In the genomic region with DNA sequence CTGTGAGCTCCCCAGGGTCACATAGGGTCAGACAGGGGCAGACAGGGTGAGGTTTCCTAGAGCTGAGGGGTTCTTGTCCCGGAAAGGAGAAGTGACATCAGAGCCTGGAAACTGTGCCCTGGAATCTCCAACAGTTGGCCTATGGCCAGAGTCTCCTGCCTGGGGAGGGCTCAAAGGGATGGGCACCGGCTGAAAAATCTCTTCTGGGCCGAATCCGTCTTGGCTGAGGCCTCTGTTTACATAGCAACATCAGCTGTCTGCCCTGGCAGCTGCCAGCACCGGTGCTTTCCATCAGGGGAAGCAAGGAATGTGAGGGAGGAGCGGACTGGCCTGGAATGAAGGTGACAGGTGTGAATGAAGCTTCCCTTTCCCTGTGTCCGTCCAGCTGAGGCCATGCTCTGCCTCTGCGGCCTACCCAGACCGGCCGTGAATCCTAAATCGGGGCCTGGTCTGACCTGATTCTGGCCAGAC, we compare ENCODE assay signal across 9 cellular contexts. TPM values are rescaled to one million over a fixed set of nuclear protein-coding genes. Genes with fewer than 3 reads are reported as not detected.
DNase-seq lines count a peak whose midpoint lies in the region; ATAC-seq and TF ChIP-seq lines count a peak whose summit lies in the region.
"Had no signal": no experiment of that assay in that cellular context is flagged by ENCODE, and none has a peak within 500 bp of the region (broad histone marks: within the 10 kb centered on the region; RNA-seq: fewer than 3 reads in every experiment).

No MANE protein-coding gene starts in this region.

- no peaks in the 10 kb centered on the region for H3K79me2 ChIP-seq in trophoblast cell (ENCODE audit: control insufficient read depth, insufficient read depth, low read length, poor library complexity)

- H3K27ac ChIP-seq in gastroesophageal sphincter = peak overlapping the region in 3 of 4 donors; percentile 50 to 73 (median 67)
- H3K27ac ChIP-seq in trophoblast cell (ENCODE audit: low read depth, low read length) = no peak overlapping the region

- H4K12ac ChIP-seq in trophoblast cell (ENCODE audit: low read depth, low read length) = no peak overlapping the region

- H2AFZ ChIP-seq in trophoblast cell (ENCODE audit: insufficient read depth, low read length, poor library complexity) = no peak overlapping the region

- no peak for TF ChIP-seq POLR2A in gastroesophageal sphincter (IDR thresholded peaks at IDR 0.05)

- H4K8ac ChIP-seq in trophoblast cell (ENCODE audit: low read depth, low read length) = no peak overlapping the region

- no peak overlapping the region for H3K4ac ChIP-seq in trophoblast cell (ENCODE audit: low read depth, low read length)

- H3K79me1 ChIP-seq in trophoblast cell (ENCODE audit: low read length) = no peaks in the 10 kb centered on the region

- no peak for TF ChIP-seq EP300 in gastroesophageal sphincter (IDR thresholded peaks at IDR 0.05)

- H2AK5ac ChIP-seq in trophoblast cell (ENCODE audit: low read length) = no peak overlapping the region

- no peak overlapping the region for H2BK5ac ChIP-seq in trophoblast cell (ENCODE audit: low read depth, low read length, poor library complexity)

- no peak overlapping the region for H3K18ac ChIP-seq in trophoblast cell (ENCODE audit: low read length)

- H3K4me3 ChIP-seq in gastroesophageal sphincter = no peak overlapping the region
- no peak overlapping the region for H3K4me3 ChIP-seq in trophoblast cell (ENCODE audit: low read depth, low read length)

- H3K14ac ChIP-seq in trophoblast cell (ENCODE audit: low read length) = no peak overlapping the region

- in situ Hi-C loops in G401 (cut with HindIII; ENCODE audit: low sequenced_read_pairs) = no loop called here

- H4K91ac ChIP-seq in trophoblast cell (ENCODE audit: low read depth, low read length) = no peak overlapping the region

- TF ChIP-seq CTCF in gastroesophageal sphincter (IDR thresholded peaks at IDR 0.05) = no peak

- H3K27me3 ChIP-seq in gastroesophageal sphincter (no peaks in the 10 kb centered on the region), trophoblast cell (ENCODE audit: insufficient read depth, low read length) (no peaks in the 10 kb centered on the region)

- no peak overlapping the region for H2BK12ac ChIP-seq in trophoblast cell (ENCODE audit: low read length)

- H3K4me2 ChIP-seq in trophoblast cell (ENCODE audit: low read length) = no peak overlapping the region

- DNase-seq in G401 (ENCODE audit: low spot score) = peak; percentile 81
- peak; percentile 16 to 84 for DNase-seq in NCI-H446 (lab: John Stamatoyannopoulos, UW)
- peak; percentile 46 to 74 for DNase-seq in trophoblast cell
- no peak for DNase-seq in activated CD4-positive, alpha-beta T cell treated with anti-CD3 and anti-CD28 coated beads for 4 hours
- no peak for DNase-seq in activated CD4-positive, alpha-beta T cell treated with anti-CD3 and anti-CD28 coated beads for 48 hours
- no peak for DNase-seq in globus pallidus (ENCODE audit: low spot score)
- DNase-seq: stimulated activated CD8-positive, alpha-beta memory T cell treated with anti-CD3 and anti-CD28 coated beads, Interleukin-4, amount 100 ng/mL, for 48 hours had no signal

- no peak overlapping the region for H2BK120ac ChIP-seq in trophoblast cell (ENCODE audit: insufficient read depth, low read length, poor library complexity)

- no peak overlapping the region for H3K9ac ChIP-seq in trophoblast cell (ENCODE audit: low read length)

- ATAC-seq in gastroesophageal sphincter (peak; percentile 54), HG03095 (IDR thresholded peaks at IDR 0.05; ENCODE audit: unreplicated experiment) (no peak)

- H3K23ac ChIP-seq in trophoblast cell (ENCODE audit: low read length) = no peak overlapping the region

- no peaks in the 10 kb centered on the region for H3K9me3 ChIP-seq in gastroesophageal sphincter
- H3K9me3 ChIP-seq in trophoblast cell (ENCODE audit: insufficient read depth, low read depth, low read length) = no peaks in the 10 kb centered on the region

- WGBS in gastroesophageal sphincter (ENCODE audit: low coverage in 1 of 2), 2 donors = 12 to 51% methylated on average over 5 to 6 of the region's 11 CpGs
- no CpG with 5 or more reads among the region's 11 CpGs for WGBS in trophoblast cell (ENCODE audit: extremely low coverage, insufficient coverage, insufficient read length)

- H3K36me3 ChIP-seq in gastroesophageal sphincter = no peaks in the 10 kb centered on the region
- no peaks in the 10 kb centered on the region for H3K36me3 ChIP-seq in trophoblast cell (ENCODE audit: control insufficient read depth in 1 of 2, insufficient read depth in 2 of 2, low read length in 2 of 2)

- H3K4me1 ChIP-seq in gastroesophageal sphincter (peaks cover 0 to 27% (median 16%) of the 10 kb centered on the region in 3 donors), trophoblast cell (ENCODE audit: control insufficient read depth in 1 of 2, insufficient read depth in 2 of 2, low read length in 2 of 2) (peaks cover 6 to 14% of the 10 kb centered on the region in 2 experiments)

RNA-seq across cellular contexts. Expression of a gene that starts 30.7 kb away (rescaled TPM):
- total RNA-seq in G401 (2014; rRNA removed; shearing (Covaris generic)) = 0.68 and 1.1 TPM in 2 replicates
- 1 to 10 TPM in 3 of 4 donors, under 1 TPM in 1; 0.67 to 9.0 (median 1.5) TPM for total RNA-seq in gastroesophageal sphincter
- 2.9 and 3.1 TPM in 2 replicates for polyA plus RNA-seq in trophoblast cell (2013)

RNA-seq across cellular contexts. Expression of a gene that starts 34.6 kb away (rescaled TPM):
- 41.8 and 47.8 TPM in 2 replicates for total RNA-seq in G401 (2014; rRNA removed; shearing (Covaris generic))
- total RNA-seq in gastroesophageal sphincter = 10 to 100 TPM; 20.9 to 85.1 (median 39.0) TPM
- polyA plus RNA-seq in trophoblast cell (2013) = 14.9 and 15.7 TPM in 2 replicates

Comparison
In these comparisons a context has a peak if more than half of its experiments do, and no peak if none do; other contexts are left out.
1. DNase-seq: peak in G401 (single experiment), NCI-H446 (2 of 2) and trophoblast cell (2 of 2); none in activated CD4-positive, alpha-beta T cell treated with anti-CD3 and anti-CD28 coated beads for 4 hours (0 of 2), activated CD4-positive, alpha-beta T cell treated with anti-CD3 and anti-CD28 coated beads for 48 hours (single experiment) and globus pallidus (single experiment).